ENCODE assay signal across 17 cellular contexts in genomic region chr3:146077181-146077580, GRCh38.
"Had no signal": no experiment of that assay in that cellular context is flagged by ENCODE, and none has a peak within 500 bp of the region (broad histone marks: within the 10 kb centered on the region; RNA-seq: fewer than 3 reads in every experiment).

No MANE protein-coding gene starts in this region.

- H3K9me3 Mint-ChIP-seq: activated naive CD8-positive, alpha-beta T cell treated with anti-CD3 and anti-CD28 coated beads, Interleukin-2, amount 10 ng/mL, durations not matched to agents 7 days and 5 days; activated T-helper 1 cell treated with anti-CD3 and anti-CD28 coated beads, Interleukin-12 subunit alpha, Interleukin-12 subunit beta, Interleukin-2, Interleukin-4 antibody, amounts not matched to agents 30 ng/mL and 10 ng/mL and 1 ng/mL, durations not matched to agents 14 hours and 24 hours and 36 hours; stimulated activated naive B cell treated with anti-CD40 and anti-IgM and Interleukin-4, amounts not matched to agents 10 μg/mL and 1 μg/mL and 100 μg/mL, for 72 hours had no signal

- H3K27ac Mint-ChIP-seq: activated naive CD8-positive, alpha-beta T cell treated with anti-CD3 and anti-CD28 coated beads, Interleukin-2, amount 10 ng/mL, durations not matched to agents 7 days and 5 days; activated T-helper 1 cell treated with anti-CD3 and anti-CD28 coated beads, Interleukin-12 subunit alpha, Interleukin-12 subunit beta, Interleukin-2, Interleukin-4 antibody, amounts not matched to agents 30 ng/mL and 10 ng/mL and 1 ng/mL, durations not matched to agents 14 hours and 24 hours and 36 hours; immature natural killer cell; stimulated activated naive B cell treated with anti-CD40 and anti-IgM and Interleukin-4, amounts not matched to agents 10 μg/mL and 1 μg/mL and 100 μg/mL, for 72 hours had no signal

- H3K27ac ChIP-seq: coronary artery, thyroid gland had no signal

- H3K36me3 Mint-ChIP-seq: activated naive CD8-positive, alpha-beta T cell treated with anti-CD3 and anti-CD28 coated beads, Interleukin-2, amount 10 ng/mL, durations not matched to agents 7 days and 5 days; immature natural killer cell; stimulated activated naive B cell treated with anti-CD40 and anti-IgM and Interleukin-4, amounts not matched to agents 10 μg/mL and 1 μg/mL and 100 μg/mL, for 72 hours had no signal

- H3K27me3 Mint-ChIP-seq: activated naive CD8-positive, alpha-beta T cell treated with anti-CD3 and anti-CD28 coated beads, Interleukin-2, amount 10 ng/mL, durations not matched to agents 7 days and 5 days; stimulated activated naive B cell treated with anti-CD40 and anti-IgM and Interleukin-4, amounts not matched to agents 10 μg/mL and 1 μg/mL and 100 μg/mL, for 72 hours had no signal

- H3K4me3 Mint-ChIP-seq: activated naive CD8-positive, alpha-beta T cell treated with anti-CD3 and anti-CD28 coated beads, Interleukin-2, amount 10 ng/mL, durations not matched to agents 7 days and 5 days; activated T-helper 1 cell treated with anti-CD3 and anti-CD28 coated beads, Interleukin-12 subunit alpha, Interleukin-12 subunit beta, Interleukin-2, Interleukin-4 antibody, amounts not matched to agents 30 ng/mL and 10 ng/mL and 1 ng/mL, durations not matched to agents 14 hours and 24 hours and 36 hours; immature natural killer cell; stimulated activated naive B cell treated with anti-CD40 and anti-IgM and Interleukin-4, amounts not matched to agents 10 μg/mL and 1 μg/mL and 100 μg/mL, for 72 hours had no signal

- H3K4me1 Mint-ChIP-seq: activated naive CD8-positive, alpha-beta T cell treated with anti-CD3 and anti-CD28 coated beads, Interleukin-2, amount 10 ng/mL, durations not matched to agents 7 days and 5 days; immature natural killer cell; stimulated activated naive B cell treated with anti-CD40 and anti-IgM and Interleukin-4, amounts not matched to agents 10 μg/mL and 1 μg/mL and 100 μg/mL, for 72 hours had no signal

- H3K4me3 ChIP-seq: coronary artery, lung, thyroid gland had no signal

- H3K9me3 ChIP-seq: thyroid gland had no signal

- DNase-seq: activated CD4-positive, alpha-beta T cell treated with anti-CD3 and anti-CD28 coated beads, Interleukin-2, amount 50 U/mL, for 1 hour; activated CD8-positive, alpha-beta memory T cell treated with anti-CD3 and anti-CD28 coated beads for 24 hours; activated naive CD8-positive, alpha-beta T cell treated with anti-CD3 and anti-CD28 coated beads, Interleukin-2, amount 10 ng/mL, durations not matched to agents 7 days and 5 days; aorta; caudate nucleus; effector CD4-positive, alpha-beta T cell; foreskin melanocyte; immature natural killer cell; left cardiac atrium; midbrain; stimulated activated CD4-positive, alpha-beta T cell treated with anti-CD3 and anti-CD28 coated beads, Interleukin-2, amount 100 ng/mL, for 48 hours; stimulated activated naive B cell treated with anti-CD40 and anti-IgM and Interleukin-4, amounts not matched to agents 10 μg/mL and 1 μg/mL and 100 μg/mL, for 72 hours; T-helper 9 cell; thyroid gland had no signal

- H3K27me3 ChIP-seq: thyroid gland had no signal
